Comparison of ENCODE assay signal across 19 cellular contexts in the genomic region with DNA sequence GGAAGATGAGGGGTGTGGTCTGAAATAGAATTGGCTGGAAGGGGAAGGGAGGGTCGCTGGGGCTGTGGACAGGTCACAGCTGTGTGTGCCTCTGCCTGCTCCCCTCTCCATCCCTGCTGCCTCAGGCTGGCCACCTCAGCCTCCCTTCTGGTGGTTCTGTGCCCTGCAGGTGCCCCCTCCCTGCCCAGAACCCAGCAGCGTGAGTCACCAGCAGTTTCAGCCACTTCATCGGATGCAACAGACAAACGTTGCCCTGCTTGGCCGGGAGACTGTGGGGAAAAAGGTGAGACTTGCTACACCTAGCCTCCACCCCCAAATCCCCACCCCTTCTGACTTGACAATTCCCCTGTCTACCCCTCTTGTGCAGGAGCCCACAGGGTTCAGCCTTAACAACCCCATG. TPM values are rescaled to one million over a fixed set of nuclear protein-coding genes. Genes with fewer than 3 reads are reported as not detected.
"Had no signal": no experiment of that assay in that cellular context is flagged by ENCODE, and none has a peak within 500 bp of the region (broad histone marks: within the 10 kb centered on the region; RNA-seq: fewer than 3 reads in every experiment).

No MANE protein-coding gene starts in this region.

- H3K36me3 ChIP-seq: esophagus squamous epithelium, suprapubic skin had no signal

- H3K4me3 Mint-ChIP-seq: activated CD4-positive, alpha-beta T cell treated with anti-CD3 and anti-CD28 coated beads, Interleukin-2, amount 10 ng/mL, durations not matched to agents 24 days and 14 days; activated CD8-positive, alpha-beta T cell treated with anti-CD3 and anti-CD28 coated beads, Interleukin-2, amount 10 ng/mL, durations not matched to agents 7 days and 5 days; activated naive CD8-positive, alpha-beta T cell treated with anti-CD3 and anti-CD28 coated beads, Interleukin-2, amount 10 ng/mL, durations not matched to agents 7 days and 5 days; brain; natural killer cell treated with Interleukin-12 subunit alpha and Interleukin-12 subunit beta and Interleukin-15 and Interleukin-18, amount 100 ng/mL, for 72 hours; stimulated activated naive CD8-positive, alpha-beta T cell treated with anti-CD3 and anti-CD28 coated beads, Interleukin-15, Interleukin-2, amounts not matched to agents 100 ng/mL and 50 ng/mL, for 24 hours; T-helper 2 cell treated with Interferon-gamma antibody and Interleukin-4, amounts not matched to agents 5 μg/mL and 100 μg/mL, for 36 hours; type B pancreatic cell had no signal

- H3K4me3 ChIP-seq: esophagus squamous epithelium, psoas muscle, suprapubic skin had no signal

- H3K27ac Mint-ChIP-seq: activated CD4-positive, alpha-beta T cell treated with anti-CD3 and anti-CD28 coated beads, Interleukin-2, amount 10 ng/mL, durations not matched to agents 24 days and 14 days; activated CD8-positive, alpha-beta T cell treated with anti-CD3 and anti-CD28 coated beads, Interleukin-2, amount 10 ng/mL, durations not matched to agents 7 days and 5 days; activated naive CD8-positive, alpha-beta T cell treated with anti-CD3 and anti-CD28 coated beads, Interleukin-2, amount 10 ng/mL, durations not matched to agents 7 days and 5 days; natural killer cell treated with Interleukin-12 subunit alpha and Interleukin-12 subunit beta and Interleukin-15 and Interleukin-18, amount 100 ng/mL, for 72 hours; stimulated activated naive CD8-positive, alpha-beta T cell treated with anti-CD3 and anti-CD28 coated beads, Interleukin-15, Interleukin-2, amounts not matched to agents 100 ng/mL and 50 ng/mL, for 24 hours; T-helper 2 cell treated with Interferon-gamma antibody and Interleukin-4, amounts not matched to agents 5 μg/mL and 100 μg/mL, for 36 hours; type B pancreatic cell had no signal

- H3K36me3 Mint-ChIP-seq: activated naive CD8-positive, alpha-beta T cell treated with anti-CD3 and anti-CD28 coated beads, Interleukin-2, amount 10 ng/mL, durations not matched to agents 7 days and 5 days; natural killer cell treated with Interleukin-12 subunit alpha and Interleukin-12 subunit beta and Interleukin-15 and Interleukin-18, amount 100 ng/mL, for 72 hours; type B pancreatic cell had no signal

- H3K27ac ChIP-seq: esophagus squamous epithelium, psoas muscle, suprapubic skin had no signal

- H3K27me3 ChIP-seq: suprapubic skin had no signal

- H3K27me3 Mint-ChIP-seq: activated CD4-positive, alpha-beta T cell treated with anti-CD3 and anti-CD28 coated beads, Interleukin-2, amount 10 ng/mL, durations not matched to agents 24 days and 14 days; activated naive CD8-positive, alpha-beta T cell treated with anti-CD3 and anti-CD28 coated beads, Interleukin-2, amount 10 ng/mL, durations not matched to agents 7 days and 5 days; brain; natural killer cell treated with Interleukin-12 subunit alpha and Interleukin-12 subunit beta and Interleukin-15 and Interleukin-18, amount 100 ng/mL, for 72 hours; stimulated activated naive CD8-positive, alpha-beta T cell treated with anti-CD3 and anti-CD28 coated beads, Interleukin-15, Interleukin-2, amounts not matched to agents 100 ng/mL and 50 ng/mL, for 24 hours; type B pancreatic cell had no signal

- DNase-seq: activated CD4-positive, alpha-beta T cell treated with anti-CD3 and anti-CD28 coated beads, Interleukin-2, amount 10 ng/mL, durations not matched to agents 24 days and 14 days; activated CD4-positive, CD25-positive, alpha-beta regulatory T cell; activated CD8-positive, alpha-beta memory T cell treated with anti-CD3 and anti-CD28 coated beads, Interleukin-2, amount 50 U/mL, for 4 hours; activated CD8-positive, alpha-beta T cell treated with anti-CD3 and anti-CD28 coated beads, Interleukin-2, amount 10 ng/mL, durations not matched to agents 7 days and 5 days; activated naive CD4-positive, alpha-beta T cell; activated naive CD8-positive, alpha-beta T cell treated with anti-CD3 and anti-CD28 coated beads, Interleukin-2, amount 10 ng/mL, durations not matched to agents 7 days and 5 days; cortex of kidney; effector CD4-positive, alpha-beta T cell; esophagus squamous epithelium; glutamatergic neuron; psoas muscle had no signal

- H3K4me1 ChIP-seq: psoas muscle had no signal

- ATAC-seq: activated CD8-positive, alpha-beta T cell treated with anti-CD3 and anti-CD28 coated beads, Interleukin-2, amount 10 ng/mL, durations not matched to agents 7 days and 5 days; natural killer cell treated with Interleukin-12 subunit alpha and Interleukin-12 subunit beta and Interleukin-15 and Interleukin-18, amount 100 ng/mL, for 72 hours; psoas muscle; sciatic nerve had no signal

- H3K9me3 Mint-ChIP-seq: activated CD4-positive, alpha-beta T cell treated with anti-CD3 and anti-CD28 coated beads, Interleukin-2, amount 10 ng/mL, durations not matched to agents 24 days and 14 days; activated naive CD8-positive, alpha-beta T cell treated with anti-CD3 and anti-CD28 coated beads, Interleukin-2, amount 10 ng/mL, durations not matched to agents 7 days and 5 days; brain; natural killer cell treated with Interleukin-12 subunit alpha and Interleukin-12 subunit beta and Interleukin-15 and Interleukin-18, amount 100 ng/mL, for 72 hours; stimulated activated naive CD8-positive, alpha-beta T cell treated with anti-CD3 and anti-CD28 coated beads, Interleukin-15, Interleukin-2, amounts not matched to agents 100 ng/mL and 50 ng/mL, for 24 hours; T-helper 2 cell treated with Interferon-gamma antibody and Interleukin-4, amounts not matched to agents 5 μg/mL and 100 μg/mL, for 36 hours; type B pancreatic cell had no signal

- H3K4me1 Mint-ChIP-seq: activated CD4-positive, alpha-beta T cell treated with anti-CD3 and anti-CD28 coated beads, Interleukin-2, amount 10 ng/mL, durations not matched to agents 24 days and 14 days; activated naive CD8-positive, alpha-beta T cell treated with anti-CD3 and anti-CD28 coated beads, Interleukin-2, amount 10 ng/mL, durations not matched to agents 7 days and 5 days had no signal

RNA-seq across cellular contexts. Expression of gene LRRC10B, which starts 21.8 kb away (rescaled TPM):
- total RNA-seq: activated CD8-positive, alpha-beta T cell treated with anti-CD3 and anti-CD28 coated beads, Interleukin-2, amount 10 ng/mL, durations not matched to agents 7 days and 5 days; activated naive CD8-positive, alpha-beta T cell treated with anti-CD3 and anti-CD28 coated beads, Interleukin-2, amount 10 ng/mL, durations not matched to agents 7 days and 5 days; fibroblast of villous mesenchyme; natural killer cell treated with Interleukin-12 subunit alpha and Interleukin-12 subunit beta and Interleukin-15 and Interleukin-18, amount 100 ng/mL, for 72 hours had no signal
